1 cellular context compared by ENCODE assay signal in the genomic region with DNA sequence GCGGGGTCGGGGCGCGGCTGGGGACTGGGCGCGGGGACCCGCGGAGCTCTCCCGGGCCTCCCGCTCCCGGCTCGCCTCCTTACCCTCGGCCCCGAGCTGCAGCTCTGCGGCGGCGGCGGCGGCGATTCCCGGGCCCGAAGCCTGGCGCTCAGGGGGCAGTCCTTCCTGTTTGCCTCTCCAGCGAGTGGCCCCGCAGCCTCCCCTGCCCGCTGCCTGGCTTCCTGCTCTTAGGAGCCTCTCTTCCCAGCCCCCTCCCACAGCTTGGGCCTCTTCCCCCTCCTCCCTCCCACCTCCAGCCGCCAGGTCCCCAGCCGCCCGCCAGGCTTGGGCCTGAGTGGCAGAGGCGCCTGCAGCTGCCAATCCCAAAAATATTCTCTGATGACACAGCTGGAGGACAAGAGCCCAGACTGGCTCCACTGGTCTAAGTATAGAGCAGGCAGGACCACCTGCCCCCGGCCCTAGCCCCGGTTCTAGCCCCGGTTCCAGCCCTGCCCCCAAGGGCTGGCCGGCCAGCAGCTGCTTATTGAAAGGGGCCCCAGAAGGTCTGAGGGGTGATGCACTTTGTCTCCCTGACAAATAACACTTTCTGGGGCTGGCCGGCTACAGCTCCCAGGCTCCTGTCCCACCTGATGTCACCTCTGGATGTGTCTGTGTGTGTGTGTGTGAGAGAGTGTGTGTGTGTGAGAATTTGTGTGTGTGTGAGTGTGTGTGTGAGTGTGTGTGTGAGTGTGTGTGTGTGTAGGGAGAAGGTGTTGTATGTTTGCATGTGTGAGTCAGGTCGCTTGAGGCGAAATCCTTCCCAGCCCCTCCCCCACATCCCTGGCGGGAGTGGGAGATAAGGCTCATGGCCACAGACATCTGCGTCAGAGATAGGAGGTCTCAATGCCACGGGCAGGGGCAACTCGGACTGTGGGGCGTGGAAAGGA.
TF ChIP-seq lines count a peak whose summit lies in the region.

A gene (minus strand): TSS at position 229 of the 926 bp plus-strand sequence. CDS start 307 bp downstream, outside the sequence.

TF ChIP-seq in HEK293, 187 proteins besides CTCF, POLR2A, EP300 and RAD21 (continued from another document and continues in another):
- TF ChIP-seq, protein P1, sequence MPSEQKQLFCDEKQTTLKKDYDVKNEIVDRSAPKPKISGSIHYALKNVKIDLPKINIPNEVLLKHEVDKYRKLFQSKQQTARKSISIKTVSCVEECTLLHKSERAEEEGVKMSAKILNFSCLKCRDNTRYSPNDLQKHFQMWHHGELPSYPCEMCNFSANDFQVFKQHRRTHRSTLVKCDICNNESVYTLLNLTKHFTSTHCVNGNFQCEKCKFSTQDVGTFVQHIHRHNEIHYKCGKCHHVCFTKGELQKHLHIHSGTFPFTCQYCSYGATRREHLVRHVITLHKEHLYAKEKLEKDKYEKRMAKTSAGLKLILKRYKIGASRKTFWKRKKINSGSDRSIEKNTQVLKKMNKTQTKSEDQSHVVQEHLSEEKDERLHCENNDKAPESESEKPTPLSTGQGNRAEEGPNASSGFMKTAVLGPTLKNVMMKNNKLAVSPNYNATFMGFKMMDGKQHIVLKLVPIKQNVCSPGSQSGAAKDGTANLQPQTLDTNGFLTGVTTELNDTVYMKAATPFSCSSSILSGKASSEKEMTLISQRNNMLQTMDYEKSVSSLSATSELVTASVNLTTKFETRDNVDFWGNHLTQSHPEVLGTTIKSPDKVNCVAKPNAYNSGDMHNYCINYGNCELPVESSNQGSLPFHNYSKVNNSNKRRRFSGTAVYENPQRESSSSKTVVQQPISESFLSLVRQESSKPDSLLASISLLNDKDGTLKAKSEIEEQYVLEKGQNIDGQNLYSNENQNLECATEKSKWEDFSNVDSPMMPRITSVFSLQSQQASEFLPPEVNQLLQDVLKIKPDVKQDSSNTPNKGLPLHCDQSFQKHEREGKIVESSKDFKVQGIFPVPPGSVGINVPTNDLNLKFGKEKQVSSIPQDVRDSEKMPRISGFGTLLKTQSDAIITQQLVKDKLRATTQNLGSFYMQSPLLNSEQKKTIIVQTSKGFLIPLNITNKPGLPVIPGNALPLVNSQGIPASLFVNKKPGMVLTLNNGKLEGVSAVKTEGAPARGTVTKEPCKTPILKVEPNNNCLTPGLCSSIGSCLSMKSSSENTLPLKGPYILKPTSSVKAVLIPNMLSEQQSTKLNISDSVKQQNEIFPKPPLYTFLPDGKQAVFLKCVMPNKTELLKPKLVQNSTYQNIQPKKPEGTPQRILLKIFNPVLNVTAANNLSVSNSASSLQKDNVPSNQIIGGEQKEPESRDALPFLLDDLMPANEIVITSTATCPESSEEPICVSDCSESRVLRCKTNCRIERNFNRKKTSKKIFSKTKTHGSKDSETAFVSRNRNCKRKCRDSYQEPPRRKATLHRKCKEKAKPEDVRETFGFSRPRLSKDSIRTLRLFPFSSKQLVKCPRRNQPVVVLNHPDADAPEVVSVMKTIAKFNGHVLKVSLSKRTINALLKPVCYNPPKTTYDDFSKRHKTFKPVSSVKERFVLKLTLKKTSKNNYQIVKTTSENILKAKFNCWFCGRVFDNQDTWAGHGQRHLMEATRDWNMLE (tag by site-specific recombination; conservative IDR thresholded peaks at IDR 0.05; ENCODE audit: low read depth), result no peak
- TF ChIP-seq GFI1B (tag by site-specific recombination; IDR thresholded peaks at IDR 0.05), result no peak
- TF ChIP-seq, protein P2, sequence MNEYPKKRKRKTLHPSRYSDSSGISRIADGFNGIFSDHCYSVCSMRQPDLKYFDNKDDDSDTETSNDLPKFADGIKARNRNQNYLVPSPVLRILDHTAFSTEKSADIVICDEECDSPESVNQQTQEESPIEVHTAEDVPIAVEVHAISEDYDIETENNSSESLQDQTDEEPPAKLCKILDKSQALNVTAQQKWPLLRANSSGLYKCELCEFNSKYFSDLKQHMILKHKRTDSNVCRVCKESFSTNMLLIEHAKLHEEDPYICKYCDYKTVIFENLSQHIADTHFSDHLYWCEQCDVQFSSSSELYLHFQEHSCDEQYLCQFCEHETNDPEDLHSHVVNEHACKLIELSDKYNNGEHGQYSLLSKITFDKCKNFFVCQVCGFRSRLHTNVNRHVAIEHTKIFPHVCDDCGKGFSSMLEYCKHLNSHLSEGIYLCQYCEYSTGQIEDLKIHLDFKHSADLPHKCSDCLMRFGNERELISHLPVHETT (tag by site-specific recombination; IDR thresholded peaks at IDR 0.05), result peak; percentile 92
- TF ChIP-seq ZNF544 (tag by site-specific recombination; IDR thresholded peaks at IDR 0.05), result no peak
- TF ChIP-seq ZEB2 (tag by site-specific recombination; IDR thresholded peaks at IDR 0.05), result peak; percentile 71
- TF ChIP-seq KLF9 (tag by site-specific recombination; IDR thresholded peaks at IDR 0.05; ENCODE audit: low read depth), result peak; percentile 48
- peak; percentile 21; the same call in 1 of the 2 replicates for TF ChIP-seq ZNF239 (tag by site-specific recombination; IDR thresholded peaks at IDR 0.05)
- no peak; the same call in 1 of the 2 replicates for TF ChIP-seq ZNF112 (tag by site-specific recombination; IDR thresholded peaks at IDR 0.05)
- TF ChIP-seq ZNF843 (tag by site-specific recombination; IDR thresholded peaks at IDR 0.05), result 0 out of 2 replicates have a peak, but pooled peaks have one; percentile 55
- no peak for TF ChIP-seq ZNF514 (tag by site-specific recombination; IDR thresholded peaks at IDR 0.05)
- no peak for TF ChIP-seq ZNF132 (tag by site-specific recombination; IDR thresholded peaks at IDR 0.05; ENCODE audit: borderline replicate concordance)
- TF ChIP-seq ZBTB1 (tag by site-specific recombination; IDR thresholded peaks at IDR 0.05), result no peak
- TF ChIP-seq ZNF707 (tag by site-specific recombination; IDR thresholded peaks at IDR 0.05), result no peak
- TF ChIP-seq GLIS2 (tag by site-specific recombination; IDR thresholded peaks at IDR 0.05), result peak; percentile 53
- no peak; the same call in 1 of the 2 replicates for TF ChIP-seq MZF1 (tag by site-specific recombination; IDR thresholded peaks at IDR 0.05; ENCODE audit: borderline replicate concordance)
- peak; percentile 44; the same call in 1 of the 2 replicates for TF ChIP-seq ZNF211 (tag by site-specific recombination; IDR thresholded peaks at IDR 0.05; ENCODE audit: low read depth)
- TF ChIP-seq, protein P3, sequence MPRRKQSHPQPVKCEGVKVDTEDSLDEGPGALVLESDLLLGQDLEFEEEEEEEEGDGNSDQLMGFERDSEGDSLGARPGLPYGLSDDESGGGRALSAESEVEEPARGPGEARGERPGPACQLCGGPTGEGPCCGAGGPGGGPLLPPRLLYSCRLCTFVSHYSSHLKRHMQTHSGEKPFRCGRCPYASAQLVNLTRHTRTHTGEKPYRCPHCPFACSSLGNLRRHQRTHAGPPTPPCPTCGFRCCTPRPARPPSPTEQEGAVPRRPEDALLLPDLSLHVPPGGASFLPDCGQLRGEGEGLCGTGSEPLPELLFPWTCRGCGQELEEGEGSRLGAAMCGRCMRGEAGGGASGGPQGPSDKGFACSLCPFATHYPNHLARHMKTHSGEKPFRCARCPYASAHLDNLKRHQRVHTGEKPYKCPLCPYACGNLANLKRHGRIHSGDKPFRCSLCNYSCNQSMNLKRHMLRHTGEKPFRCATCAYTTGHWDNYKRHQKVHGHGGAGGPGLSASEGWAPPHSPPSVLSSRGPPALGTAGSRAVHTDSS (tag by site-specific recombination; IDR thresholded peaks at IDR 0.05), result no peak
- TF ChIP-seq ZNF792 (tag by site-specific recombination; IDR thresholded peaks at IDR 0.05), result 0 out of 2 replicates have a peak, but pooled peaks have one; percentile 64
- TF ChIP-seq ZNF654 (tag by site-specific recombination; IDR thresholded peaks at IDR 0.05; ENCODE audit: low read depth), result no peak
- TF ChIP-seq, protein P4, sequence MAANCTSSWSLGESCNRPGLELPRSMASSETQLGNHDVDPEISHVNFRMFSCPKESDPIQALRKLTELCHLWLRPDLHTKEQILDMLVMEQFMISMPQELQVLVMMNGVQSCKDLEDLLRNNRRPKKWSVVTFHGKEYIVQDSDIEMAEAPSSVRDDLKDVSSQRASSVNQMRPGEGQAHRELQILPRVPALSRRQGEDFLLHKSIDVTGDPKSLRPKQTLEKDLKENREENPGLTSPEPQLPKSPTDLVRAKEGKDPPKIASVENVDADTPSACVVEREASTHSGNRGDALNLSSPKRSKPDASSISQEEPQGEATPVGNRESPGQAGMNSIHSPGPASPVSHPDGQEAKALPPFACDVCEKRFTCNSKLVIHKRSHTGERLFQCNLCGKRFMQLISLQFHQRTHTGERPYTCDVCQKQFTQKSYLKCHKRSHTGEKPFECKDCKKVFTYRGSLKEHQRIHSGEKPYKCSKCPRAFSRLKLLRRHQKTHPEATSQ (tag by site-specific recombination; IDR thresholded peaks at IDR 0.05), result no peak
- TF ChIP-seq ZNF324 (tag by site-specific recombination; IDR thresholded peaks at IDR 0.05), result peak; percentile 81; the same call in 1 of the 2 replicates
- no peak for TF ChIP-seq ZNF404 (tag by site-specific recombination; IDR thresholded peaks at IDR 0.05)
- no peak for TF ChIP-seq TCF7L2 (IDR thresholded peaks at IDR 0.05; ENCODE audit: borderline replicate concordance, low read depth, low read length)
- peak; percentile 78 for TF ChIP-seq ZNF629 (tag by site-specific recombination; IDR thresholded peaks at IDR 0.05)
- TF ChIP-seq ZFP41 (tag by site-specific recombination; IDR thresholded peaks at IDR 0.05; ENCODE audit: borderline replicate concordance), result no peak
- no peak for TF ChIP-seq ZNF433 (tag by site-specific recombination; IDR thresholded peaks at IDR 0.05; ENCODE audit: low read depth)
- peak; percentile 84 for TF ChIP-seq WT1 (tag by site-specific recombination; IDR thresholded peaks at IDR 0.05)
- no peak for TF ChIP-seq ZNF354C (tag by site-specific recombination; IDR thresholded peaks at IDR 0.05; ENCODE audit: borderline replicate concordance, low read depth)
- TF ChIP-seq ZNF16 (tag by site-specific recombination; IDR thresholded peaks at IDR 0.05; ENCODE audit: low read depth), result no peak
- TF ChIP-seq ZNF776 (tag by site-specific recombination; IDR thresholded peaks at IDR 0.05; ENCODE audit: borderline replicate concordance), result no peak
- TF ChIP-seq, protein P5, sequence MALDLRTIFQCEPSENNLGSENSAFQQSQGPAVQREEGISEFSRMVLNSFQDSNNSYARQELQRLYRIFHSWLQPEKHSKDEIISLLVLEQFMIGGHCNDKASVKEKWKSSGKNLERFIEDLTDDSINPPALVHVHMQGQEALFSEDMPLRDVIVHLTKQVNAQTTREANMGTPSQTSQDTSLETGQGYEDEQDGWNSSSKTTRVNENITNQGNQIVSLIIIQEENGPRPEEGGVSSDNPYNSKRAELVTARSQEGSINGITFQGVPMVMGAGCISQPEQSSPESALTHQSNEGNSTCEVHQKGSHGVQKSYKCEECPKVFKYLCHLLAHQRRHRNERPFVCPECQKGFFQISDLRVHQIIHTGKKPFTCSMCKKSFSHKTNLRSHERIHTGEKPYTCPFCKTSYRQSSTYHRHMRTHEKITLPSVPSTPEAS (tag by site-specific recombination; IDR thresholded peaks at IDR 0.05), result peak; percentile 98
- TF ChIP-seq ZNF24 (tag by site-specific recombination; IDR thresholded peaks at IDR 0.05), result peak; percentile 64; the same call in 1 of the 2 replicates
- no peak for TF ChIP-seq ZNF394 (tag by site-specific recombination; IDR thresholded peaks at IDR 0.05; ENCODE audit: borderline replicate concordance)
- peak; percentile 69; the same call in 1 of the 2 replicates for TF ChIP-seq YY2 (tag by site-specific recombination; IDR thresholded peaks at IDR 0.05)
- TF ChIP-seq ZNF660 (tag by site-specific recombination; IDR thresholded peaks at IDR 0.05), result no peak
- TF ChIP-seq ZNF549 (tag by site-specific recombination; IDR thresholded peaks at IDR 0.05), result no peak
- TF ChIP-seq ZNF10 (tag by site-specific recombination; IDR thresholded peaks at IDR 0.05), result no peak; the same call in 1 of the 2 replicates
- no peak for TF ChIP-seq ZNF677 (tag by site-specific recombination; IDR thresholded peaks at IDR 0.05)
- TF ChIP-seq ZNF560 (tag by site-specific recombination; IDR thresholded peaks at IDR 0.05; ENCODE audit: borderline replicate concordance), result no peak
- 0 out of 2 replicates have a peak, but pooled peaks have one; percentile 39 for TF ChIP-seq ZNF777 (tag by site-specific recombination; IDR thresholded peaks at IDR 0.05; ENCODE audit: borderline replicate concordance)
- TF ChIP-seq ZNF785 (tag by site-specific recombination; IDR thresholded peaks at IDR 0.05), result peak; percentile 93
- no peak for TF ChIP-seq ZNF341 (tag by site-specific recombination; IDR thresholded peaks at IDR 0.05; ENCODE audit: low read depth)
- TF ChIP-seq ZSCAN30 (tag by site-specific recombination; IDR thresholded peaks at IDR 0.05), result no peak
- TF ChIP-seq ZSCAN23 (tag by site-specific recombination; IDR thresholded peaks at IDR 0.05), result peak; percentile 81; the same call in 1 of the 2 replicates
- TF ChIP-seq ZNF350 (tag by site-specific recombination; IDR thresholded peaks at IDR 0.05), result no peak
- TF ChIP-seq SP7 (tag by site-specific recombination; IDR thresholded peaks at IDR 0.05), result peak; percentile 81
- no peak for TF ChIP-seq SCRT1 (tag by site-specific recombination; IDR thresholded peaks at IDR 0.05; ENCODE audit: borderline replicate concordance)
- peak; percentile 5; the same call in 1 of the 2 replicates for TF ChIP-seq GLIS1 (tag by site-specific recombination; IDR thresholded peaks at IDR 0.05)
- TF ChIP-seq ZNF76 (tag by site-specific recombination; IDR thresholded peaks at IDR 0.05; ENCODE audit: borderline replicate concordance, low read depth), result peak; percentile 65; the same call in 1 of the 2 replicates
- no peak for TF ChIP-seq ZNF221 (tag by site-specific recombination; IDR thresholded peaks at IDR 0.05; ENCODE audit: borderline replicate concordance)
- peak; percentile 71; the same call in 1 of the 2 replicates for TF ChIP-seq KLF16 (tag by site-specific recombination; IDR thresholded peaks at IDR 0.05)
- no peak for TF ChIP-seq ZFP3 (tag by site-specific recombination; IDR thresholded peaks at IDR 0.05; ENCODE audit: low read depth)
- TF ChIP-seq, protein P6, sequence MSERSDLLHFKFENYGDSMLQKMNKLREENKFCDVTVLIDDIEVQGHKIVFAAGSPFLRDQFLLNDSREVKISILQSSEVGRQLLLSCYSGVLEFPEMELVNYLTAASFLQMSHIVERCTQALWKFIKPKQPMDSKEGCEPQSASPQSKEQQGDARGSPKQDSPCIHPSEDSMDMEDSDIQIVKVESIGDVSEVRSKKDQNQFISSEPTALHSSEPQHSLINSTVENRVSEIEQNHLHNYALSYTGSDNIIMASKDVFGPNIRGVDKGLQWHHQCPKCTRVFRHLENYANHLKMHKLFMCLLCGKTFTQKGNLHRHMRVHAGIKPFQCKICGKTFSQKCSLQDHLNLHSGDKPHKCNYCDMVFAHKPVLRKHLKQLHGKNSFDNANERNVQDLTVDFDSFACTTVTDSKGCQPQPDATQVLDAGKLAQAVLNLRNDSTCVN (tag by site-specific recombination; optimal IDR thresholded peaks at IDR 0.05), result peak; percentile 43
- TF ChIP-seq ZNF600 (tag by site-specific recombination; IDR thresholded peaks at IDR 0.05), result peak; percentile 49; the same call in 1 of the 2 replicates
